In genomic region chr22:31561238-31561887, GRCh38 we compare ENCODE assay signal across 8 cellular contexts.
DNase-seq lines count a peak whose midpoint lies in the region; ATAC-seq and TF ChIP-seq lines count a peak whose summit lies in the region.

No MANE protein-coding gene starts in this region.

- ATAC-seq in lower lobe of right lung (peak; percentile 95 to 96), HG02884 (IDR thresholded peaks at IDR 0.05; ENCODE audit: unreplicated experiment) (no peak)

- H3K4me3 ChIP-seq in AG04450 (ENCODE audit: low read depth, low read length) = no peak overlapping the region
- H3K4me3 ChIP-seq in GM23248 = no peak overlapping the region
- H3K4me3 ChIP-seq in lower lobe of right lung = no peak overlapping the region

- H3K9me3 Mint-ChIP-seq in activated CD4-positive, alpha-beta T cell treated with anti-CD3 and anti-CD28 coated beads, Interleukin-2, amount 10 ng/mL, durations not matched to agents 24 days and 14 days = no peaks in the 10 kb centered on the region

- POLR2A ChIA-PET in AG04450 (lab: Yijun Ruan, JAX) = interaction anchor here (0.7 to 1.7 kb wide), 2 partner anchors 69 to 73 kb away, joined by 5 to 6 read pairs; no protein-coding TSS in a partner anchor

- peak overlapping the region; percentile 35; the same call in 1 of the 2 replicates for H3K9ac ChIP-seq in GM23248

- H3K27ac ChIP-seq in AG04450 (ENCODE audit: low read depth, low read length) = no peak overlapping the region
- H3K27ac ChIP-seq in GM23248 = no peak overlapping the region
- H3K27ac ChIP-seq in lower lobe of right lung = no peak overlapping the region

- peak; percentile 47 for DNase-seq in AG04450 (ENCODE audit: low read depth, low spot score)
- DNase-seq in GM23248 = peak; percentile 86
- peak; percentile 17 for DNase-seq in NCI-H345 treated with DMSO at 0.1 percent for 48 hours (lab: John Stamatoyannopoulos, UW; ENCODE audit: unreplicated experiment)
- DNase-seq in activated CD4-positive, alpha-beta T cell treated with anti-CD3 and anti-CD28 coated beads, Interleukin-2, amount 10 ng/mL, durations not matched to agents 24 days and 14 days = peak; percentile 86
- peak; percentile 66 to 85 for DNase-seq in dermis microvascular lymphatic vessel endothelial cell (ENCODE audit: low read depth in 2 of 2)
- peak; percentile 75 for DNase-seq in lower lobe of right lung
- peak; percentile 17 to 50 (median 22) for DNase-seq in stimulated activated CD4-positive, alpha-beta T cell treated with anti-CD3 and anti-CD28 coated beads, TNF-alpha, amount 100 ng/mL, for 48 hours (ENCODE audit: low read depth in 3 of 3)

- intact Hi-C loops in activated CD4-positive, alpha-beta T cell treated with anti-CD3 and anti-CD28 coated beads, Interleukin-2, amount 10 ng/mL, durations not matched to agents 24 days and 14 days (cut with micrococcal nuclease) = no loop called here
- intact Hi-C loops in lower lobe of right lung (cut with DNase I) = no loop called here

- H3K4me3 Mint-ChIP-seq in activated CD4-positive, alpha-beta T cell treated with anti-CD3 and anti-CD28 coated beads, Interleukin-2, amount 10 ng/mL, durations not matched to agents 24 days and 14 days = no peak overlapping the region

- peaks cover 5% of the 10 kb centered on the region; the same call in 1 of the 2 replicates for H3F3A ChIP-seq in GM23248 (ENCODE audit: insufficient read depth)

- peaks cover 12% of the 10 kb centered on the region for H3K4me1 Mint-ChIP-seq in activated CD4-positive, alpha-beta T cell treated with anti-CD3 and anti-CD28 coated beads, Interleukin-2, amount 10 ng/mL, durations not matched to agents 24 days and 14 days

- peak overlapping the region; percentile 60 for H2AFZ ChIP-seq in GM23248

- no peaks in the 10 kb centered on the region for H3K9me3 ChIP-seq in AG04450 (ENCODE audit: control insufficient read depth, insufficient read depth, low read length)
- H3K9me3 ChIP-seq in GM23248 (ENCODE audit: low read depth) = no peaks in the 10 kb centered on the region
- no peaks in the 10 kb centered on the region for H3K9me3 ChIP-seq in lower lobe of right lung

- peaks cover 5% of the 10 kb centered on the region; the same call in 1 of the 2 replicates for H3K4me1 ChIP-seq in GM23248 (ENCODE audit: insufficient read depth)
- peaks cover 4% of the 10 kb centered on the region for H3K4me1 ChIP-seq in lower lobe of right lung

- H3K79me2 ChIP-seq in GM23248 (ENCODE audit: insufficient read depth) = no peaks in the 10 kb centered on the region

- TF ChIP-seq CTCF in AG04450 (IDR thresholded peaks at IDR 0.05; ENCODE audit: low read depth, low read length) = peak; percentile 94
- TF ChIP-seq CTCF in lower lobe of right lung (IDR thresholded peaks at IDR 0.05) = peak; percentile 73

- no peaks in the 10 kb centered on the region for H3K27me3 ChIP-seq in AG04450 (ENCODE audit: control insufficient read depth, insufficient read depth, low read length)
- no peaks in the 10 kb centered on the region for H3K27me3 ChIP-seq in GM23248 (replicated peaks; ENCODE audit: insufficient read depth)
- no peaks in the 10 kb centered on the region for H3K27me3 ChIP-seq in lower lobe of right lung (ENCODE audit: low read depth)

- peaks cover 51% of the 10 kb centered on the region for H3K36me3 Mint-ChIP-seq in activated CD4-positive, alpha-beta T cell treated with anti-CD3 and anti-CD28 coated beads, Interleukin-2, amount 10 ng/mL, durations not matched to agents 24 days and 14 days (ENCODE audit: low read depth)

- H3K27ac Mint-ChIP-seq in activated CD4-positive, alpha-beta T cell treated with anti-CD3 and anti-CD28 coated beads, Interleukin-2, amount 10 ng/mL, durations not matched to agents 24 days and 14 days = peak overlapping the region; percentile 71

- H3K36me3 ChIP-seq in GM23248 (ENCODE audit: low read depth) = no peaks in the 10 kb centered on the region
- H3K36me3 ChIP-seq in lower lobe of right lung = peaks cover 21% of the 10 kb centered on the region

- 31 to 42% methylated on average over 6 of the region's 6 CpGs for WGBS in GM23248 (ENCODE audit: low coverage in 1 of 2, low lambda C conversion rate in 2 of 2, missing lambda C conversion rate in 2 of 2), 2 experiments

- in situ Hi-C loops in GM23248 (cut with MboI) = no loop called here

- no peaks in the 10 kb centered on the region for H3K9me2 ChIP-seq in GM23248 (ENCODE audit: insufficient read depth)

- no peak overlapping the region for H3K4me2 ChIP-seq in GM23248 (ENCODE audit: unreplicated experiment)

- no peaks in the 10 kb centered on the region for H4K20me1 ChIP-seq in GM23248 (ENCODE audit: insufficient read depth)

- no peaks in the 10 kb centered on the region for H3K27me3 Mint-ChIP-seq in activated CD4-positive, alpha-beta T cell treated with anti-CD3 and anti-CD28 coated beads, Interleukin-2, amount 10 ng/mL, durations not matched to agents 24 days and 14 days

- CTCF ChIA-PET in AG04450 (lab: Charles Lee) = interaction anchor here (0.5 to 3.5 kb wide), 21 partner anchors 9 to 409 kb away, joined by 3 to 62 read pairs (median 5); no protein-coding TSS in a partner anchor

Comparison
In these comparisons a context has a peak if more than half of its experiments do, and no peak if none do; other contexts are left out.
1. DNase-seq: peak in every context shown above with its lines; median percentile 86 in GM23248; 86 in activated CD4-positive, alpha-beta T cell treated with anti-CD3 and anti-CD28 coated beads, Interleukin-2, amount 10 ng/mL, durations not matched to agents 24 days and 14 days; 76 in dermis microvascular lymphatic vessel endothelial cell; 75 in lower lobe of right lung; 47 in AG04450; 22 in stimulated activated CD4-positive, alpha-beta T cell treated with anti-CD3 and anti-CD28 coated beads, TNF-alpha, amount 100 ng/mL, for 48 hours; 17 in NCI-H345 treated with DMSO at 0.1 percent for 48 hours.